In genomic region chr1:183989078-183989577, GRCh38 we compare ENCODE assay signal across 1 cellular context.
TF ChIP-seq lines count a peak whose summit lies in the region.

No MANE protein-coding gene starts in this region.

TF ChIP-seq in HepG2, 621 proteins besides CTCF, POLR2A, EP300 and RAD21 (continued from another document):
- TF ChIP-seq HMGXB3 (CRISPR knock-in tag; IDR thresholded peaks at IDR 0.05; ENCODE audit: borderline replicate concordance) (no peak), ATF4 (CRISPR knock-in tag; IDR thresholded peaks at IDR 0.05) (no peak), DDIT3 (CRISPR knock-in tag; IDR thresholded peaks at IDR 0.05) (no peak), TRIM22 (IDR thresholded peaks at IDR 0.05) (no peak), ZNF564 (CRISPR knock-in tag; IDR thresholded peaks at IDR 0.05) (no peak), ZNF780A (CRISPR knock-in tag; IDR thresholded peaks at IDR 0.05) (no peak), RFX1 (IDR thresholded peaks at IDR 0.05) (no peak), SIN3A (IDR thresholded peaks at IDR 0.05; ENCODE audit: borderline replicate concordance, low read depth, low read length) (no peak), ZNF556 (CRISPR knock-in tag; IDR thresholded peaks at IDR 0.05; ENCODE audit: borderline replicate concordance) (no peak), NFIB (CRISPR knock-in tag; IDR thresholded peaks at IDR 0.05; ENCODE audit: borderline replicate concordance) (no peak), GATAD1 (CRISPR knock-in tag; IDR thresholded peaks at IDR 0.05) (no peak), ZNF512B (CRISPR knock-in tag; IDR thresholded peaks at IDR 0.05; ENCODE audit: borderline replicate concordance) (no peak), ZC3H4 (CRISPR knock-in tag; IDR thresholded peaks at IDR 0.05; ENCODE audit: borderline replicate concordance) (no peak), GTF2F1 (IDR thresholded peaks at IDR 0.05; ENCODE audit: low read length) (no peak), ZNF205 (CRISPR knock-in tag; IDR thresholded peaks at IDR 0.05) (no peak), ZNF766 (CRISPR knock-in tag; IDR thresholded peaks at IDR 0.05; ENCODE audit: borderline replicate concordance) (no peak)
